In genomic region chr5:1949253-1949652, GRCh38 we compare ENCODE assay signal across 1 cellular context.
TF ChIP-seq lines count a peak whose summit lies in the region.

No MANE protein-coding gene starts in this region.

TF ChIP-seq in IMR-90, 13 proteins besides CTCF, POLR2A, EP300 and RAD21:
- no peak for TF ChIP-seq CHD1 (IDR thresholded peaks at IDR 0.05; ENCODE audit: low read depth, low read length)
- TF ChIP-seq MAZ (IDR thresholded peaks at IDR 0.05; ENCODE audit: borderline replicate concordance, low read depth, low read length): no peak
- TF ChIP-seq MAFK (IDR thresholded peaks at IDR 0.05; ENCODE audit: low read depth, low read length): no peak
- TF ChIP-seq RCOR1 (IDR thresholded peaks at IDR 0.05; ENCODE audit: insufficient replicate concordance, low read length): no peak
- no peak for TF ChIP-seq SMC3 (IDR thresholded peaks at IDR 0.05; ENCODE audit: low read depth, low read length)
- no peak for TF ChIP-seq CEBPB (IDR thresholded peaks at IDR 0.05; ENCODE audit: low read depth, low read length)
- TF ChIP-seq NFE2L2 (IDR thresholded peaks at IDR 0.05; ENCODE audit: low read depth, low read length): no peak
- TF ChIP-seq RFX5 (IDR thresholded peaks at IDR 0.05; ENCODE audit: low read depth, low read length): no peak
- no peak for TF ChIP-seq ELK1 (IDR thresholded peaks at IDR 0.05; ENCODE audit: borderline replicate concordance, low read depth, low read length)
- no peak for TF ChIP-seq MXI1 (IDR thresholded peaks at IDR 0.05; ENCODE audit: borderline replicate concordance, low read depth, low read length)
- TF ChIP-seq, protein P1, sequence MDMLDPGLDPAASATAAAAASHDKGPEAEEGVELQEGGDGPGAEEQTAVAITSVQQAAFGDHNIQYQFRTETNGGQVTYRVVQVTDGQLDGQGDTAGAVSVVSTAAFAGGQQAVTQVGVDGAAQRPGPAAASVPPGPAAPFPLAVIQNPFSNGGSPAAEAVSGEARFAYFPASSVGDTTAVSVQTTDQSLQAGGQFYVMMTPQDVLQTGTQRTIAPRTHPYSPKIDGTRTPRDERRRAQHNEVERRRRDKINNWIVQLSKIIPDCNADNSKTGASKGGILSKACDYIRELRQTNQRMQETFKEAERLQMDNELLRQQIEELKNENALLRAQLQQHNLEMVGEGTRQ (IDR thresholded peaks at IDR 0.05; ENCODE audit: low read depth, low read length): no peak
- TF ChIP-seq BHLHE40 (IDR thresholded peaks at IDR 0.05; ENCODE audit: low read depth, low read length): no peak
- TF ChIP-seq FOS (IDR thresholded peaks at IDR 0.05; ENCODE audit: low read depth, low read length): no peak
